21 cellular contexts compared by ENCODE assay signal in the genomic region with DNA sequence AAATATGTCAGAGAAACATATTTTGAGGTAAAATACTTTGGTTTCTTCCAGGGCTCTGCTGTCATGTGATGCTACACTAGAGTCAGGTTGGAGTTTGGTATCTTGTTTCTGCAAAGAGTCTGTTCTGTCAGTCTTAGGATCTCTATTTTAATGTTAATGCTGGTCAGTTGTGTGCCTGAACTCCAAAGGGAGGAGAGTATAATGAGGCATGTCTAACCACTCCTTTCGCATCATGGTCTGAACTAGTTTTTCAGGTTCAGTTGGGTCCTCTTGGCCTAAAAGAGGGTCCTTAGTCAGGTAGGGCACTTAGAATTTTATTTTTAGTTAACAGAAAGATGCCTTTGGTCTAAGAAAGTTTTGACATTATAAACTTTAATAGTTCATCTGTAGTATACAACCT.
"Had no signal": no experiment of that assay in that cellular context is flagged by ENCODE, and none has a peak within 500 bp of the region (broad histone marks: within the 10 kb centered on the region; RNA-seq: fewer than 3 reads in every experiment).

No MANE protein-coding gene starts in this region.

- ATAC-seq: HepG2 had no signal

- DNase-seq: IMR-90, Karpas-422, KG1, MM.1S, NCI-H1092 treated with DMSO at 0.1 percent for 48 hours, NCI-H1436, NCI-H187, NCI-H2029, NCI-H2081 treated with DMSO at 0.1 percent for 48 hours, NCI-H2171, NCI-H226, NCI-H446, NCI-H510A, NCI-H524 treated with DMSO at 0.1 percent for 48 hours, NCI-H69, NCI-H774, SHP77, SK-N-SH, SW 1271 had no signal

- H3K27ac ChIP-seq: RWPE1 had no signal

- H3K9me3 ChIP-seq: SK-N-SH had no signal

- H3K9ac ChIP-seq: SK-N-SH had no signal
